In the genomic region with DNA sequence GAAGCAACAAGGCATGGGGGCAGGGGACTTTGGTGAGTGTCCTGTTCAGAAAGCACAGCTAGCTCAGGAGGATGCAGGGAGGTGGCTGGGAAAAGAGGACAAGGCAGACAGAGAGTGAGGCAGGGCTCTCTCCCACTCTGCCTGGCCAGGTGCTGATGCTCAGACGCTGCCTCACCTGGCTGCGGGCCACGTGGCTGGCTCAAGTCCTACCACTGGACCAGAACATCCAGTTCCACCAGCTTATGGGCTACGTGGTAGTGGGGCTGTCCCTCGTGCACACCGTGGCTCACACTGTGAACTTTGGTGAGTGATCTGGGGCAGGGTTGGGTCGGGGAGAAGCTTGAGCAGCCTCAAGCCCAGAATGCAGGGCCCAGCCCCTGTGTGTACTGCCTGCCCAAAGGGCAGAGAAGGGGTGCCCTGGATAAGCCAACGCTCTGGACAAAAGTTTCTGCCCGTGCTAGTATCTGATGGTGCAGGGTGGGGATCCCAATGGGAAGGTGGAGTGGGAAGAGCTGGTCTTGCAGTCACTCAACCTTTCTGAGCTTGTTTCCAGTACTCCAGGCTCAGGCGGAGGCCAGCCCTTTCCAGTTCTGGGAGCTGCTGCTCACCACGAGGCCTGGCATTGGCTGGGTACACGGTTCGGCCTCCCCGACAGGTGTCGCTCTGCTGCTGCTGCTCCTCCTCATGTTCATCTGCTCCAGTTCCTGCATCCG, we compare ENCODE assay signal across 11 cellular contexts. TPM values are rescaled to one million over a fixed set of nuclear protein-coding genes. Genes with fewer than 3 reads are reported as not detected.
DNase-seq lines count a peak whose midpoint lies in the region; ATAC-seq and TF ChIP-seq lines count a peak whose summit lies in the region.
"Had no signal": no experiment of that assay in that cellular context is flagged by ENCODE, and none has a peak within 500 bp of the region (broad histone marks: within the 10 kb centered on the region; RNA-seq: fewer than 3 reads in every experiment).

No MANE protein-coding gene starts in this region.

- peak; percentile 30 for DNase-seq in activated CD4-positive, alpha-beta memory T cell treated with anti-CD3 and anti-CD28 coated beads for 36 hours
- DNase-seq in activated CD4-positive, alpha-beta memory T cell treated with anti-CD3 and anti-CD28 coated beads, Interleukin-2, amount 10 ng/mL, durations not matched to agents 7 days and 5 days = no peak
- DNase-seq in fibroblast of pulmonary artery (ENCODE audit: low read depth) = peak; percentile 26
- DNase-seq in stimulated activated effector memory CD8-positive, alpha-beta T cell treated with anti-CD3 and anti-CD28 coated beads, Interleukin-12 subunit alpha, Interleukin-12 subunit beta, amount 100 ng/mL, for 72 hours (ENCODE audit: low spot score in 2 of 2) = no peak
- no peak for DNase-seq in HCEC 1CT
- DNase-seq in inferior parietal cortex (ENCODE audit: extremely low spot score) = no peak
- DNase-seq: activated effector memory CD4-positive, alpha-beta T cell treated with Interleukin-2 at 50 U/mL for 16 hours had no signal

- no peaks in the 10 kb centered on the region for H3K9me3 Mint-ChIP-seq in activated CD4-positive, alpha-beta memory T cell treated with anti-CD3 and anti-CD28 coated beads for 36 hours
- no peaks in the 10 kb centered on the region for H3K9me3 Mint-ChIP-seq in activated CD4-positive, alpha-beta memory T cell treated with anti-CD3 and anti-CD28 coated beads, Interleukin-2, amount 10 ng/mL, durations not matched to agents 7 days and 5 days
- no peaks in the 10 kb centered on the region for H3K9me3 Mint-ChIP-seq in stimulated activated effector memory CD8-positive, alpha-beta T cell treated with anti-CD3 and anti-CD28 coated beads, Interleukin-12 subunit alpha, Interleukin-12 subunit beta, amount 100 ng/mL, for 72 hours
- H3K9me3 Mint-ChIP-seq: nephron had no signal

- no peaks in the 10 kb centered on the region for H3K79me2 ChIP-seq in OCI-LY1 (ENCODE audit: insufficient read depth, low read length)

- H3K36me3 Mint-ChIP-seq in activated CD4-positive, alpha-beta memory T cell treated with anti-CD3 and anti-CD28 coated beads for 36 hours = no peaks in the 10 kb centered on the region
- H3K36me3 Mint-ChIP-seq in activated CD4-positive, alpha-beta memory T cell treated with anti-CD3 and anti-CD28 coated beads, Interleukin-2, amount 10 ng/mL, durations not matched to agents 7 days and 5 days (ENCODE audit: low read depth) = no peaks in the 10 kb centered on the region
- H3K36me3 Mint-ChIP-seq in stimulated activated effector memory CD8-positive, alpha-beta T cell treated with anti-CD3 and anti-CD28 coated beads, Interleukin-12 subunit alpha, Interleukin-12 subunit beta, amount 100 ng/mL, for 72 hours = no peaks in the 10 kb centered on the region

- no peaks in the 10 kb centered on the region for H3K9me2 ChIP-seq in OCI-LY1 (ENCODE audit: low read depth, low read length)

- no peak overlapping the region for H2AFZ ChIP-seq in OCI-LY1 (ENCODE audit: low read length)

- peaks cover 10% of the 10 kb centered on the region for H3K4me1 Mint-ChIP-seq in activated CD4-positive, alpha-beta memory T cell treated with anti-CD3 and anti-CD28 coated beads for 36 hours (ENCODE audit: low read depth)
- peaks cover 11% of the 10 kb centered on the region for H3K4me1 Mint-ChIP-seq in activated CD4-positive, alpha-beta memory T cell treated with anti-CD3 and anti-CD28 coated beads, Interleukin-2, amount 10 ng/mL, durations not matched to agents 7 days and 5 days
- no peaks in the 10 kb centered on the region for H3K4me1 Mint-ChIP-seq in stimulated activated effector memory CD8-positive, alpha-beta T cell treated with anti-CD3 and anti-CD28 coated beads, Interleukin-12 subunit alpha, Interleukin-12 subunit beta, amount 100 ng/mL, for 72 hours
- H3K4me1 Mint-ChIP-seq: nephron had no signal

- no peak overlapping the region for H3K4me2 ChIP-seq in OCI-LY1 (ENCODE audit: low read length)

- TF ChIP-seq CTCF in OCI-LY1 (IDR thresholded peaks at IDR 0.05; ENCODE audit: low read length) (peak; percentile 64), fibroblast of pulmonary artery (IDR thresholded peaks at IDR 0.05; ENCODE audit: low read length, missing control alignments) (peak; percentile 39)

- H3K27me3 ChIP-seq in OCI-LY1 (ENCODE audit: insufficient read depth, low read length) = no peaks in the 10 kb centered on the region
- H3K27me3 ChIP-seq: BLaER1 treated with 17β-estradiol and CSF1 and Interleukin-3, amounts not matched to agents 10 nM and 100 nM had no signal

- H3K27me3 Mint-ChIP-seq in activated CD4-positive, alpha-beta memory T cell treated with anti-CD3 and anti-CD28 coated beads for 36 hours = peaks cover 38% of the 10 kb centered on the region
- peaks cover 11% of the 10 kb centered on the region for H3K27me3 Mint-ChIP-seq in activated CD4-positive, alpha-beta memory T cell treated with anti-CD3 and anti-CD28 coated beads, Interleukin-2, amount 10 ng/mL, durations not matched to agents 7 days and 5 days

- ATAC-seq in stimulated activated effector memory CD8-positive, alpha-beta T cell treated with anti-CD3 and anti-CD28 coated beads, Interleukin-12 subunit alpha, Interleukin-12 subunit beta, amount 100 ng/mL, for 72 hours = peak; percentile 22
- ATAC-seq in GM21619 (IDR thresholded peaks at IDR 0.05; ENCODE audit: unreplicated experiment) = no peak

- no peaks in the 10 kb centered on the region for H3K36me3 ChIP-seq in OCI-LY1 (ENCODE audit: insufficient read depth, low read length)
- H3K36me3 ChIP-seq: BLaER1 treated with 17β-estradiol and CSF1 and Interleukin-3, amounts not matched to agents 10 nM and 100 nM had no signal

- no peaks in the 10 kb centered on the region for H4K20me1 ChIP-seq in OCI-LY1 (ENCODE audit: insufficient read depth, low read length)
- H4K20me1 ChIP-seq: BLaER1 treated with 17β-estradiol and CSF1 and Interleukin-3, amounts not matched to agents 10 nM and 100 nM had no signal

- CTCF ChIA-PET in activated CD4-positive, alpha-beta memory T cell treated with anti-CD3 and anti-CD28 coated beads for 36 hours (lab: Charles Lee) = interaction anchor here (3.6 kb wide), 1 partner anchor 24 kb away, joined by 13 read pairs; no protein-coding TSS in a partner anchor
- CTCF ChIA-PET in activated CD4-positive, alpha-beta memory T cell treated with anti-CD3 and anti-CD28 coated beads, Interleukin-2, amount 10 ng/mL, durations not matched to agents 7 days and 5 days (lab: Charles Lee) = no interaction called here

- H3K9me3 ChIP-seq in OCI-LY1 (ENCODE audit: low read length) = no peaks in the 10 kb centered on the region
- H3K9me3 ChIP-seq: BLaER1 treated with 17β-estradiol and CSF1 and Interleukin-3, amounts not matched to agents 10 nM and 100 nM had no signal

- POLR2A ChIA-PET in activated CD4-positive, alpha-beta memory T cell treated with anti-CD3 and anti-CD28 coated beads for 36 hours (lab: Charles Lee) = interaction anchor here (0.6 kb wide), 1 partner anchor 215 kb away, joined by 4 read pairs; the partner anchor contains the start of gene ANP32A
- POLR2A ChIA-PET in activated CD4-positive, alpha-beta memory T cell treated with anti-CD3 and anti-CD28 coated beads, Interleukin-2, amount 10 ng/mL, durations not matched to agents 7 days and 5 days (lab: Charles Lee) = no interaction called here

- H3K4me1 ChIP-seq in OCI-LY1 (ENCODE audit: insufficient read depth, low read length, severe bottlenecking) = no peaks in the 10 kb centered on the region

- H3K27ac ChIP-seq in OCI-LY1 (ENCODE audit: low read depth, low read length, poor library complexity, severe bottlenecking) = no peak overlapping the region
- H3K27ac ChIP-seq: BLaER1 treated with 17β-estradiol and CSF1 and Interleukin-3, amounts not matched to agents 10 nM and 100 nM had no signal

- H3K9ac ChIP-seq in OCI-LY1 (ENCODE audit: low read length) = no peak overlapping the region
- H3K9ac ChIP-seq: BLaER1 treated with 17β-estradiol and CSF1 and Interleukin-3, amounts not matched to agents 10 nM and 100 nM had no signal

- intact Hi-C loops in activated CD4-positive, alpha-beta memory T cell treated with anti-CD3 and anti-CD28 coated beads for 36 hours (cut with micrococcal nuclease) = no loop called here

- H3K4me3 Mint-ChIP-seq in activated CD4-positive, alpha-beta memory T cell treated with anti-CD3 and anti-CD28 coated beads for 36 hours = no peak overlapping the region
- no peak overlapping the region for H3K4me3 Mint-ChIP-seq in activated CD4-positive, alpha-beta memory T cell treated with anti-CD3 and anti-CD28 coated beads, Interleukin-2, amount 10 ng/mL, durations not matched to agents 7 days and 5 days
- no peak overlapping the region for H3K4me3 Mint-ChIP-seq in stimulated activated effector memory CD8-positive, alpha-beta T cell treated with anti-CD3 and anti-CD28 coated beads, Interleukin-12 subunit alpha, Interleukin-12 subunit beta, amount 100 ng/mL, for 72 hours
- H3K4me3 Mint-ChIP-seq: nephron had no signal

- H3K4me3 ChIP-seq in OCI-LY1 (ENCODE audit: low read depth, low read length, poor library complexity, severe bottlenecking) = no peak overlapping the region
- H3K4me3 ChIP-seq in fibroblast of pulmonary artery (replicated peaks; ENCODE audit: low read depth, low read length) = no peak overlapping the region
- H3K4me3 ChIP-seq: BLaER1 treated with 17β-estradiol and CSF1 and Interleukin-3, amounts not matched to agents 10 nM and 100 nM had no signal

- H3K27ac Mint-ChIP-seq in activated CD4-positive, alpha-beta memory T cell treated with anti-CD3 and anti-CD28 coated beads for 36 hours = no peak overlapping the region
- H3K27ac Mint-ChIP-seq in activated CD4-positive, alpha-beta memory T cell treated with anti-CD3 and anti-CD28 coated beads, Interleukin-2, amount 10 ng/mL, durations not matched to agents 7 days and 5 days = no peak overlapping the region
- H3K27ac Mint-ChIP-seq in stimulated activated effector memory CD8-positive, alpha-beta T cell treated with anti-CD3 and anti-CD28 coated beads, Interleukin-12 subunit alpha, Interleukin-12 subunit beta, amount 100 ng/mL, for 72 hours = no peak overlapping the region
- H3K27ac Mint-ChIP-seq: nephron had no signal

- no peaks in the 10 kb centered on the region for H3F3A ChIP-seq in OCI-LY1 (ENCODE audit: insufficient read depth, low read length)

RNA-seq across cellular contexts. Expression of gene NOX5, which starts 20.9 kb away (rescaled TPM):
- total RNA-seq in activated CD4-positive, alpha-beta memory T cell treated with anti-CD3 and anti-CD28 coated beads for 36 hours = under 1 TPM in 1 of 2 experiments, not detected in 1; 0.02 TPM
- total RNA-seq in activated CD4-positive, alpha-beta memory T cell treated with anti-CD3 and anti-CD28 coated beads, Interleukin-2, amount 10 ng/mL, durations not matched to agents 7 days and 5 days = not detected

Comparison
In these comparisons a context has a peak if more than half of its experiments do, and no peak if none do; other contexts are left out.
1. DNase-seq: peak in activated CD4-positive, alpha-beta memory T cell treated with anti-CD3 and anti-CD28 coated beads for 36 hours (single experiment) and fibroblast of pulmonary artery (single experiment); none in activated CD4-positive, alpha-beta memory T cell treated with anti-CD3 and anti-CD28 coated beads, Interleukin-2, amount 10 ng/mL, durations not matched to agents 7 days and 5 days (single experiment), stimulated activated effector memory CD8-positive, alpha-beta T cell treated with anti-CD3 and anti-CD28 coated beads, Interleukin-12 subunit alpha, Interleukin-12 subunit beta, amount 100 ng/mL, for 72 hours (0 of 2), HCEC 1CT (single experiment) and inferior parietal cortex (single experiment).